Comparison of ENCODE assay signal across 1 cellular context in the genomic region with DNA sequence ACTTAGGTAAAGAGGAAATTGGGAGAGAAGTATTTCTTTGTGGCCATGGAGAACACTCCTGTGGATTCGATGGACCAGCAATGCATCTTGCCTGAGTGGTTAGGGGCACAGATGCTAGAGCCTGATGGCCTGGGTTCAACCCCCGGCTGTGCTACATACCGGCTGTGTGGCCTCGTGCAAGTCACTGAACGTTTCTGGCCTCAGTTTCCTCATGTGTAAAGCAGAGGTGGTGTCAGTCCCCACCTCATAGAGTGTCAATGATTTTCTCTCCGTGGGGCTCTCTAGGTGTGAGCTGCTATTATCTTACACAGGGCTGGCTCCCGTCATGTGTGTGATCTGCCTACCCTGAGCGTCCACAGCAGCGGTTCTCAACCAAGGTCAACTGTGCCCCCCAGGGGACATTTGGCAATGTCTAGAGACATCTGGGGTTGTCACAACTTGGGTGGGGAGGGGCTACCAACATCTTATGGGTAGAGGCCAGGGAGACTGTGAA.
TF ChIP-seq lines count a peak whose summit lies in the region.

No MANE protein-coding gene starts in this region.

TF ChIP-seq in GM12878, 131 proteins besides CTCF, POLR2A, EP300 and RAD21 (continued from another document):
- no peak for TF ChIP-seq ZBTB40 (IDR thresholded peaks at IDR 0.05; ENCODE audit: borderline replicate concordance)
- TF ChIP-seq, protein P1, sequence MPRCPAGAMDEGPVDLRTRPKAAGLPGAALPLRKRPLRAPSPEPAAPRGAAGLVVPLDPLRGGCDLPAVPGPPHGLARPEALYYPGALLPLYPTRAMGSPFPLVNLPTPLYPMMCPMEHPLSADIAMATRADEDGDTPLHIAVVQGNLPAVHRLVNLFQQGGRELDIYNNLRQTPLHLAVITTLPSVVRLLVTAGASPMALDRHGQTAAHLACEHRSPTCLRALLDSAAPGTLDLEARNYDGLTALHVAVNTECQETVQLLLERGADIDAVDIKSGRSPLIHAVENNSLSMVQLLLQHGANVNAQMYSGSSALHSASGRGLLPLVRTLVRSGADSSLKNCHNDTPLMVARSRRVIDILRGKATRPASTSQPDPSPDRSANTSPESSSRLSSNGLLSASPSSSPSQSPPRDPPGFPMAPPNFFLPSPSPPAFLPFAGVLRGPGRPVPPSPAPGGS (IDR thresholded peaks at IDR 0.05; ENCODE audit: borderline replicate concordance, insufficient read depth, low read depth, low read length, poor library complexity, severe bottlenecking), result no peak
- no peak for TF ChIP-seq CBX5 (IDR thresholded peaks at IDR 0.05; ENCODE audit: low read depth)
- TF ChIP-seq DPF2 (IDR thresholded peaks at IDR 0.05), result no peak
- no peak for TF ChIP-seq E2F4 (IDR thresholded peaks at IDR 0.05; ENCODE audit: low read depth, low read length)
- no peak for TF ChIP-seq SMAD5 (IDR thresholded peaks at IDR 0.05; ENCODE audit: low read depth)
- TF ChIP-seq ZNF207 (IDR thresholded peaks at IDR 0.05; ENCODE audit: borderline replicate concordance), result no peak
- TF ChIP-seq ZNF217 (IDR thresholded peaks at IDR 0.05), result no peak
- no peak for TF ChIP-seq IKZF1 (conservative IDR thresholded peaks at IDR 0.05)
- no peak for TF ChIP-seq POLR2AphosphoS5 (IDR thresholded peaks at IDR 0.05; ENCODE audit: low read length)
- no peak for TF ChIP-seq BACH1 (IDR thresholded peaks at IDR 0.05; ENCODE audit: borderline replicate concordance)
- TF ChIP-seq ZBTB4 (CRISPR knock-in tag; IDR thresholded peaks at IDR 0.05), result no peak
- TF ChIP-seq MEF2A (IDR thresholded peaks at IDR 0.05; ENCODE audit: insufficient read depth, low read depth, low read length), result no peak
